In genomic region chrX:7842871-7843270, GRCh38 we compare ENCODE assay signal across 4 cellular contexts. TPM values are rescaled to one million over a fixed set of nuclear protein-coding genes. Genes with fewer than 3 reads are reported as not detected.
"Had no signal": no experiment of that assay in that cellular context is flagged by ENCODE, and none has a peak within 500 bp of the region (broad histone marks: within the 10 kb centered on the region; RNA-seq: fewer than 3 reads in every experiment).

TSS of gene VCX (plus strand) at chrX:7843171. CDS start at chrX:7843204, 33 bp downstream.

RNA-seq across cellular contexts. Expression of gene VCX, which starts in this region (rescaled TPM):
- total RNA-seq: HepG2, HT-29, IMR-90 had no signal
- polyA plus RNA-seq: HepG2, IgD-negative memory B cell, IMR-90 had no signal
